Comparison of ENCODE assay signal across 1 cellular context in genomic region chr12:110029290-110029689, GRCh38.
TF ChIP-seq lines count a peak whose summit lies in the region.

No MANE protein-coding gene starts in this region.

TF ChIP-seq in K562, 482 proteins besides CTCF, POLR2A, EP300 and RAD21:
- TF ChIP-seq LEF1 (IDR thresholded peaks at IDR 0.05) (no peak), RFX1 (IDR thresholded peaks at IDR 0.05) (peak; percentile 31; the same call in 1 of the 2 replicates)
TF ChIP-seq in K562: peak in this region for 1.
